ENCODE assay signal across 8 cellular contexts in genomic region chr20:14336667-14337066, GRCh38. TPM values are rescaled to one million over a fixed set of nuclear protein-coding genes. Genes with fewer than 3 reads are reported as not detected.
DNase-seq lines count a peak whose midpoint lies in the region; ATAC-seq and TF ChIP-seq lines count a peak whose summit lies in the region.

No MANE protein-coding gene starts in this region.

- H3K4me3 ChIP-seq in ascending aorta (peak overlapping the region; percentile 37 to 61), kidney epithelial cell (ENCODE audit: low read depth, low read length) (peak overlapping the region; percentile 74)

- H3K9me3 ChIP-seq in ascending aorta: no peaks in the 10 kb centered on the region

- TF ChIP-seq CTCF in ascending aorta (IDR thresholded peaks at IDR 0.05) (no peak), kidney epithelial cell (IDR thresholded peaks at IDR 0.05; ENCODE audit: insufficient read depth, low read length, poor library complexity, severe bottlenecking) (peak; percentile 22)

- DNase-seq in HS-5 (ENCODE audit: low read depth) (peak; percentile 2), ascending aorta (ENCODE audit: low spot score in 2 of 2) (no peak), kidney epithelial cell (ENCODE audit: low read depth) (no peak), superior temporal gyrus (ENCODE audit: extremely low spot score) (peak; percentile 71), GM19240 (ENCODE audit: insufficient read length, low spot score) (no peak)
- DNase-seq in activated naive CD4-positive, alpha-beta T cell treated with anti-CD3 and anti-CD28 coated beads, Interleukin-2, amount 50 U/mL, for 16 hours: no peak

- H3K27me3 ChIP-seq in ascending aorta: no peaks in the 10 kb centered on the region
- no peaks in the 10 kb centered on the region for H3K27me3 ChIP-seq in kidney epithelial cell (ENCODE audit: control insufficient read depth, insufficient read depth, low read length)

- ATAC-seq in HG03442 (IDR thresholded peaks at IDR 0.05; ENCODE audit: unreplicated experiment) (no peak), GM21786 (IDR thresholded peaks at IDR 0.05; ENCODE audit: unreplicated experiment) (no peak)

- no peaks in the 10 kb centered on the region for H3K36me3 ChIP-seq in ascending aorta
- H3K36me3 ChIP-seq in kidney epithelial cell (ENCODE audit: control insufficient read depth, insufficient read depth, low read length): no peaks in the 10 kb centered on the region

- H3K27ac ChIP-seq in ascending aorta: no peak overlapping the region

- intact Hi-C loops in ascending aorta (cut with DNase I): no loop called here

- no peaks in the 10 kb centered on the region for H3K4me1 ChIP-seq in ascending aorta

RNA-seq across cellular contexts. Expression of gene FLRT3, which starts 0.7 kb away (rescaled TPM):
- total RNA-seq in ascending aorta: not detected
- total RNA-seq in kidney epithelial cell: 3.3 and 3.9 TPM in 2 replicates

Comparison
In these comparisons a context has a peak if more than half of its experiments do, and no peak if none do; other contexts are left out.
1. DNase-seq: peak in HS-5 (single experiment) and superior temporal gyrus (single experiment); none in ascending aorta (0 of 2), kidney epithelial cell (single experiment), GM19240 (single experiment) and activated naive CD4-positive, alpha-beta T cell treated with anti-CD3 and anti-CD28 coated beads, Interleukin-2, amount 50 U/mL, for 16 hours (single experiment).